ENCODE assay signal across 8 cellular contexts in genomic region chr14:33938131-33938949, GRCh38. TPM values are rescaled to one million over a fixed set of nuclear protein-coding genes. Genes with fewer than 3 reads are reported as not detected.
A peak's percentile ranks its signal among the peaks of the same experiment; 100 is the strongest.
DNase-seq lines count a peak whose midpoint lies in the region; ATAC-seq and TF ChIP-seq lines count a peak whose summit lies in the region.

No MANE protein-coding gene starts in this region.

- DNase-seq in NCI-H146 (lab: John Stamatoyannopoulos, UW) (peak; percentile 4), NCI-H146 treated with DMSO at 0.1 percent for 48 hours (lab: John Stamatoyannopoulos, UW; ENCODE audit: unreplicated experiment) (no peak), fibroblast of mammary gland (ENCODE audit: low read depth) (peak; percentile 16), omental fat pad (ENCODE audit: low spot score) (no peak), NOMO-1 treated with dmso at 0.1 percent for 144 hours (lab: John Stamatoyannopoulos, UW; ENCODE audit: unreplicated experiment) (no peak), SIG-M5 treated with dmso at 0.1 percent for 504 hours (lab: John Stamatoyannopoulos, UW; ENCODE audit: unreplicated experiment) (no peak)

- no peak overlapping the region for H3K4me3 ChIP-seq in fibroblast of mammary gland (ENCODE audit: control insufficient read depth, low read depth, low read length)

- ATAC-seq in omental fat pad (ENCODE audit: low FRiP score), result peak; percentile 55
- no peak for ATAC-seq in GM18517 (IDR thresholded peaks at IDR 0.05; ENCODE audit: unreplicated experiment)

- no peak for TF ChIP-seq CTCF in fibroblast of mammary gland (conservative IDR thresholded peaks at IDR 0.05; ENCODE audit: control insufficient read depth, insufficient read depth, low read depth, low read length)
- TF ChIP-seq CTCF in omental fat pad (IDR thresholded peaks at IDR 0.05), result no peak

TF ChIP-seq in PFSK-1, 5 proteins besides CTCF, POLR2A, EP300 and RAD21:
- peak; percentile 76 for TF ChIP-seq FOXP2 (optimal IDR thresholded peaks at IDR 0.05; ENCODE audit: borderline replicate concordance, extremely low read depth, extremely low read length, insufficient read depth)
- TF ChIP-seq SIN3A (IDR thresholded peaks at IDR 0.05; ENCODE audit: borderline replicate concordance, insufficient read depth, low read length), result no peak
- no peak for TF ChIP-seq TAF1 (IDR thresholded peaks at IDR 0.05; ENCODE audit: borderline replicate concordance, insufficient read depth, low read length)

RNA-seq across cellular contexts. Expression of gene EGLN3, which starts 12.5 kb away (rescaled TPM):
- polyA plus RNA-seq in PFSK-1 (2012; ENCODE audit: insufficient read length, low read depth), result 1.9 TPM
- 10 to 100 TPM in 1 of 4 donors, 1 to 10 TPM in 3; 3.1 to 19.2 (median 4.7) TPM for total RNA-seq in omental fat pad

Comparison
In these comparisons a context has a peak if more than half of its experiments do, and no peak if none do; other contexts are left out.
1. DNase-seq: peak in NCI-H146 (single experiment) and fibroblast of mammary gland (single experiment); none in NCI-H146 treated with DMSO at 0.1 percent for 48 hours (single experiment), omental fat pad (single experiment), NOMO-1 treated with dmso at 0.1 percent for 144 hours (single experiment) and SIG-M5 treated with dmso at 0.1 percent for 504 hours (single experiment).